ENCODE assay signal across 8 cellular contexts in genomic region chr13:20772401-20773131, GRCh38. TPM values are rescaled to one million over a fixed set of nuclear protein-coding genes. Genes with fewer than 3 reads are reported as not detected.
A peak's percentile ranks its signal among the peaks of the same experiment; 100 is the strongest.
DNase-seq lines count a peak whose midpoint lies in the region; ATAC-seq and TF ChIP-seq lines count a peak whose summit lies in the region.

No MANE protein-coding gene starts in this region.

- intact Hi-C loops in psoas muscle (cut with DNase I), result loop anchor here in 1 of 2 donors (5.0 to 10.0 kb wide), 3 partner anchors 40 to 248 kb away; partner anchors contain the start of gene CRYL1

- H3K36me3 ChIP-seq in psoas muscle (ENCODE audit: insufficient read depth in 1 of 2, low read depth in 1 of 2), result peaks cover 0 to 11% of the 10 kb centered on the region in 2 donors

- H3K4me3 ChIP-seq in GM12865 (ENCODE audit: low read depth, low read length), result peak overlapping the region; percentile 70
- H3K4me3 ChIP-seq in epithelial cell of esophagus (ENCODE audit: low read length), result peak overlapping the region; percentile 72
- peak overlapping the region; percentile 83 for H3K4me3 ChIP-seq in psoas muscle

- WGBS in psoas muscle, 3 donors, result 79 to 85% (median 82%) methylated on average over 10 of the region's 10 CpGs

- in situ Hi-C loops in KBM-7 (cut with MboI; ENCODE audit: low pct_unique_long_range_greater_than_20kb, low sequenced_read_pairs), result no loop called here

- no peak for ATAC-seq in psoas muscle

- TF ChIP-seq CTCF in GM12865 (IDR thresholded peaks at IDR 0.05; ENCODE audit: insufficient read depth, low read depth, low read length, missing control alignments), result no peak
- no peak for TF ChIP-seq CTCF in epithelial cell of esophagus (IDR thresholded peaks at IDR 0.05; ENCODE audit: insufficient read depth, low read depth, low read length, missing control alignments)
- no peak for TF ChIP-seq CTCF in psoas muscle (IDR thresholded peaks at IDR 0.05)

- H3K4me1 ChIP-seq in psoas muscle, result no peaks in the 10 kb centered on the region

- H3K9me3 ChIP-seq in psoas muscle, result peaks cover 4% of the 10 kb centered on the region

- DNase-seq in GM12865 (ENCODE audit: low read depth) (no peak), RKO (ENCODE audit: low spot score) (peak; percentile 25), epithelial cell of esophagus (ENCODE audit: low read depth) (no peak), psoas muscle (no peak), KBM-7 (no peak), SHP77 (lab: John Stamatoyannopoulos, UW) (no peak), NCI-H446 treated with DMSO at 0.1 percent for 48 hours (lab: John Stamatoyannopoulos, UW) (no peak)
- DNase-seq in stimulated activated CD4-positive, alpha-beta T cell treated with anti-CD3 and anti-CD28 coated beads, Interleukin-1b, Interleukin-23, amount 100 ng/mL, for 48 hours, result no peak

- H3K27me3 ChIP-seq in psoas muscle (ENCODE audit: insufficient read depth in 3 of 3, low read length in 2 of 3), result no peaks in the 10 kb centered on the region

- peak overlapping the region; percentile 94 for H3K27ac ChIP-seq in psoas muscle

RNA-seq across cellular contexts. Expression of gene EEF1AKMT1, which starts 1.2 kb away (rescaled TPM):
- total RNA-seq in psoas muscle, result 1 to 10 TPM; 8.2 to 8.9 (median 8.2) TPM
- polyA plus RNA-seq in psoas muscle, result 1 to 10 TPM; 5.1 to 9.9 (median 7.1) TPM
